Comparison of ENCODE assay signal across 15 cellular contexts in the genomic region with DNA sequence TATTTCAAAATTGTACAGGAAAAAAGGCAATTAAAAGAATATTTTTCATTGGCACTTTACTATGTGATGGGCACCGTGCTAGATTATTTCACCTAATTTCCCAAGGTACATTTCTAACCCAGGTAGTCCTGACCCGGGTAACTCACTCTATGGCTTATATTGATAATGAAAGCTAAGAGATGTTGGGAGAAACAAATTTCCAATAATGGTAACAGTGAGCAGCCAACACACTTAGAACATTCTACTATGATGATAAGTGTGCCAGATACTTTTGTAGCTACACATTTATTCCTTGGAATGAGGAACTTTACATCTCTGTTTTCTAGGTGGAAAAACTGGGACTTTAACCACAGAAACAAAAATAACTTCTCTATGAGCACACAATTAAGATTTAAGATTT.
"Had no signal": no experiment of that assay in that cellular context is flagged by ENCODE, and none has a peak within 500 bp of the region (broad histone marks: within the 10 kb centered on the region; RNA-seq: fewer than 3 reads in every experiment).

No MANE protein-coding gene starts in this region.

- H3K27me3 ChIP-seq: heart left ventricle, tibial artery had no signal

- H2AFZ ChIP-seq: parathyroid adenoma had no signal

- DNase-seq: activated CD4-positive, alpha-beta T cell treated with anti-CD3 and anti-CD28 coated beads, Interleukin-2, amount 50 U/mL, for 4 hours; activated gamma-delta T cell treated with Interleukin-2 at 50 U/mL for 16 hours; aorta; heart left ventricle; right cardiac atrium; stimulated activated CD4-positive, alpha-beta T cell treated with anti-CD3 and anti-CD28 coated beads, Interleukin-2, amount 100 ng/mL, for 24 hours; stimulated activated naive CD8-positive, alpha-beta T cell treated with anti-CD3 and anti-CD28 coated beads, Interleukin-15, amount 100 ng/mL, for 72 hours; tibial artery had no signal

- H3K4me3 ChIP-seq: tibial artery had no signal

- H3K27ac ChIP-seq: epithelial cell of prostate, heart left ventricle, parathyroid adenoma, tibial artery had no signal

- H3K4me3 Mint-ChIP-seq: nephron; stimulated activated effector memory CD8-positive, alpha-beta T cell treated with anti-CD3 and anti-CD28 coated beads, Interleukin-12 subunit alpha, Interleukin-12 subunit beta, amount 100 ng/mL, for 72 hours had no signal

- H3K27me3 Mint-ChIP-seq: brain; stimulated activated naive CD8-positive, alpha-beta T cell treated with anti-CD3 and anti-CD28 coated beads, Interleukin-15, amount 100 ng/mL, for 72 hours had no signal

- ATAC-seq: heart left ventricle; right cardiac atrium; stimulated activated effector memory CD8-positive, alpha-beta T cell treated with anti-CD3 and anti-CD28 coated beads, Interleukin-12 subunit alpha, Interleukin-12 subunit beta, amount 100 ng/mL, for 72 hours; stimulated activated naive CD8-positive, alpha-beta T cell treated with anti-CD3 and anti-CD28 coated beads, Interleukin-15, amount 100 ng/mL, for 72 hours had no signal

- H3K9me3 ChIP-seq: heart left ventricle, tibial artery had no signal

- H3K27ac Mint-ChIP-seq: nephron had no signal

- H3K9ac ChIP-seq: parathyroid adenoma had no signal

- H3K9me3 Mint-ChIP-seq: brain; nephron; stimulated activated effector memory CD8-positive, alpha-beta T cell treated with anti-CD3 and anti-CD28 coated beads, Interleukin-12 subunit alpha, Interleukin-12 subunit beta, amount 100 ng/mL, for 72 hours; stimulated activated naive CD8-positive, alpha-beta T cell treated with anti-CD3 and anti-CD28 coated beads, Interleukin-15, amount 100 ng/mL, for 72 hours had no signal

- FAIRE-seq: islet of Langerhans, TTC549 had no signal
